8 cellular contexts compared by ENCODE assay signal in genomic region chr21:17903029-17903806, GRCh38.
DNase-seq lines count a peak whose midpoint lies in the region; ATAC-seq and TF ChIP-seq lines count a peak whose summit lies in the region.

No MANE protein-coding gene starts in this region.

- ATAC-seq in stimulated activated effector memory CD8-positive, alpha-beta T cell treated with anti-CD3 and anti-CD28 coated beads, Interleukin-12 subunit alpha, Interleukin-12 subunit beta, amount 100 ng/mL, for 72 hours: peak; percentile 70

- TF ChIP-seq CTCF in fibroblast of villous mesenchyme (IDR thresholded peaks at IDR 0.05; ENCODE audit: insufficient read depth, low read depth, low read length): peak; percentile 2

- no peak overlapping the region for H3K4me3 ChIP-seq in fibroblast of villous mesenchyme (ENCODE audit: low read depth, low read length)

- peaks cover 7% of the 10 kb centered on the region for H3K9me3 Mint-ChIP-seq in stimulated activated effector memory CD8-positive, alpha-beta T cell treated with anti-CD3 and anti-CD28 coated beads, Interleukin-12 subunit alpha, Interleukin-12 subunit beta, amount 100 ng/mL, for 72 hours
- peaks cover 19% of the 10 kb centered on the region for H3K9me3 Mint-ChIP-seq in activated T-helper 1 cell treated with anti-CD3 and anti-CD28 coated beads, Interleukin-12 subunit alpha, Interleukin-12 subunit beta, Interleukin-2, Interleukin-4 antibody, amounts not matched to agents 30 ng/mL and 10 ng/mL and 1 ng/mL, durations not matched to agents 14 hours and 24 hours and 36 hours

- H3K36me3 Mint-ChIP-seq in stimulated activated effector memory CD8-positive, alpha-beta T cell treated with anti-CD3 and anti-CD28 coated beads, Interleukin-12 subunit alpha, Interleukin-12 subunit beta, amount 100 ng/mL, for 72 hours: no peaks in the 10 kb centered on the region
- peaks cover 5% of the 10 kb centered on the region for H3K36me3 Mint-ChIP-seq in activated T-helper 1 cell treated with anti-CD3 and anti-CD28 coated beads, Interleukin-12 subunit alpha, Interleukin-12 subunit beta, Interleukin-2, Interleukin-4 antibody, amounts not matched to agents 30 ng/mL and 10 ng/mL and 1 ng/mL, durations not matched to agents 14 hours and 24 hours and 36 hours (ENCODE audit: low read depth)

- peaks cover 13% of the 10 kb centered on the region for H3K4me1 Mint-ChIP-seq in stimulated activated effector memory CD8-positive, alpha-beta T cell treated with anti-CD3 and anti-CD28 coated beads, Interleukin-12 subunit alpha, Interleukin-12 subunit beta, amount 100 ng/mL, for 72 hours
- peaks cover 8% of the 10 kb centered on the region for H3K4me1 Mint-ChIP-seq in activated T-helper 1 cell treated with anti-CD3 and anti-CD28 coated beads, Interleukin-12 subunit alpha, Interleukin-12 subunit beta, Interleukin-2, Interleukin-4 antibody, amounts not matched to agents 30 ng/mL and 10 ng/mL and 1 ng/mL, durations not matched to agents 14 hours and 24 hours and 36 hours (ENCODE audit: low read depth)

- peaks cover 1% of the 10 kb centered on the region for H3K27me3 Mint-ChIP-seq in activated T-helper 1 cell treated with anti-CD3 and anti-CD28 coated beads, Interleukin-12 subunit alpha, Interleukin-12 subunit beta, Interleukin-2, Interleukin-4 antibody, amounts not matched to agents 30 ng/mL and 10 ng/mL and 1 ng/mL, durations not matched to agents 14 hours and 24 hours and 36 hours (ENCODE audit: insufficient read depth)

- in situ Hi-C loops in SK-MEL-5 (cut with HindIII; ENCODE audit: low pct_unique_long_range_greater_than_20kb, low sequenced_read_pairs): no loop called here

- H3K4me3 Mint-ChIP-seq in stimulated activated effector memory CD8-positive, alpha-beta T cell treated with anti-CD3 and anti-CD28 coated beads, Interleukin-12 subunit alpha, Interleukin-12 subunit beta, amount 100 ng/mL, for 72 hours: no peak overlapping the region
- no peak overlapping the region for H3K4me3 Mint-ChIP-seq in activated T-helper 1 cell treated with anti-CD3 and anti-CD28 coated beads, Interleukin-12 subunit alpha, Interleukin-12 subunit beta, Interleukin-2, Interleukin-4 antibody, amounts not matched to agents 30 ng/mL and 10 ng/mL and 1 ng/mL, durations not matched to agents 14 hours and 24 hours and 36 hours

- DNase-seq in DMS 273 treated with DMSO at 0.1 percent for 48 hours (lab: John Stamatoyannopoulos, UW) (peak; percentile 3), Kasumi-1 (lab: John Stamatoyannopoulos, UW) (peak; percentile 29 to 33), SK-MEL-5 (ENCODE audit: low read depth, low spot score) (peak; percentile 66), fibroblast of villous mesenchyme (ENCODE audit: low read depth) (peak; percentile 56), occipital lobe (lab: John Stamatoyannopoulos, UW) (no peak)
- DNase-seq in stimulated activated effector memory CD8-positive, alpha-beta T cell treated with anti-CD3 and anti-CD28 coated beads, Interleukin-12 subunit alpha, Interleukin-12 subunit beta, amount 100 ng/mL, for 72 hours (ENCODE audit: low spot score in 2 of 2): no peak
- no peak for DNase-seq in activated T-helper 1 cell treated with anti-CD3 and anti-CD28 coated beads, Interleukin-12 subunit alpha, Interleukin-12 subunit beta, Interleukin-2, Interleukin-4 antibody, amounts not matched to agents 30 ng/mL and 10 ng/mL and 1 ng/mL, durations not matched to agents 14 hours and 24 hours and 36 hours (ENCODE audit: low spot score)
- DNase-seq in activated T-cell treated with anti-CD3 and anti-CD28 coated beads, Interleukin-2, amount 50 U/mL, for 48 hours: no peak

- no peak overlapping the region for H3K27ac Mint-ChIP-seq in stimulated activated effector memory CD8-positive, alpha-beta T cell treated with anti-CD3 and anti-CD28 coated beads, Interleukin-12 subunit alpha, Interleukin-12 subunit beta, amount 100 ng/mL, for 72 hours
- H3K27ac Mint-ChIP-seq in activated T-helper 1 cell treated with anti-CD3 and anti-CD28 coated beads, Interleukin-12 subunit alpha, Interleukin-12 subunit beta, Interleukin-2, Interleukin-4 antibody, amounts not matched to agents 30 ng/mL and 10 ng/mL and 1 ng/mL, durations not matched to agents 14 hours and 24 hours and 36 hours: no peak overlapping the region

- intact Hi-C loops in activated T-helper 1 cell treated with anti-CD3 and anti-CD28 coated beads, Interleukin-12 subunit alpha, Interleukin-12 subunit beta, Interleukin-2, Interleukin-4 antibody, amounts not matched to agents 30 ng/mL and 10 ng/mL and 1 ng/mL, durations not matched to agents 14 hours and 24 hours and 36 hours (cut with micrococcal nuclease): loop anchor here (1.0 to 2.0 kb wide), 2 partner anchors 84 to 224 kb away; partner anchors contain the start of gene C21orf91

Comparison
In these comparisons a context has a peak if more than half of its experiments do, and no peak if none do; other contexts are left out.
1. DNase-seq: peak in DMS 273 treated with DMSO at 0.1 percent for 48 hours (single experiment), Kasumi-1 (2 of 2), SK-MEL-5 (single experiment) and fibroblast of villous mesenchyme (single experiment); none in stimulated activated effector memory CD8-positive, alpha-beta T cell treated with anti-CD3 and anti-CD28 coated beads, Interleukin-12 subunit alpha, Interleukin-12 subunit beta, amount 100 ng/mL, for 72 hours (0 of 2), activated T-helper 1 cell treated with anti-CD3 and anti-CD28 coated beads, Interleukin-12 subunit alpha, Interleukin-12 subunit beta, Interleukin-2, Interleukin-4 antibody, amounts not matched to agents 30 ng/mL and 10 ng/mL and 1 ng/mL, durations not matched to agents 14 hours and 24 hours and 36 hours (single experiment), occipital lobe (single experiment) and activated T-cell treated with anti-CD3 and anti-CD28 coated beads, Interleukin-2, amount 50 U/mL, for 48 hours (0 of 2).